Comparison of ENCODE assay signal across 8 cellular contexts in the genomic region with DNA sequence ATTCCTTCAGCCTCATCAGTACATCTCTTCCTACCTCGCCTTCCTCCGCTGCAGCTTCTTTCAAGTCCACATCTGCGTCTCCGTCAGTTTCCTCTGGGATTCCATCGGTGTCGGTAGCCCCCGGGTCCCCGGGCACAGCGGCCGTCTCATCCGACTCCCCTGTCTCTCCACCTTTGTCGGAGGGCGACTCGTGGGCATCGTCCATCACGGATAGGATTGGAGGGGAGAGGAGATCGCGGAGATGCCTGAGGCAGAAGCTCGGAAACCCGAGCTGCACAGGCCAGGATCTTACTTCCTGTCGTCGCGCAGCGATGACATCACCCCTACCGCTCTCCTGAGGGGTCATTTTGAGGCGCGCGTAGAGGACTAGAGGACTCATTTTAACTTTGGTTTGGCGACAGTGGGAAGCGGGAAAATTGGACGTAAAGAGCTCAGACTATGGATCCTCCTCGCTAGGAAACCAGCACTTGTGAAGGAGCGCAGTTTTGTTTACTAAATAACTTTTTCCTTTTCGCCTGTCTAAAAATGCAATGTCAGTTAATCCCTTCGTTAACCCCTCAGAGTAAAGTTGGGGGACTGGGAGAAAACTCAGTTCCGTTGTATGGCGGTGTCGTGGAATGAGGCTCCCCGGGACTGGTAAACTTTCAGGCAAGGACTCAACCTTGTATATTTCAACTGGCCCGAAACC. TPM values are rescaled to one million over a fixed set of nuclear protein-coding genes. Genes with fewer than 3 reads are reported as not detected.
DNase-seq lines count a peak whose midpoint lies in the region; ATAC-seq and TF ChIP-seq lines count a peak whose summit lies in the region.

Gene TAF11 (minus strand): TSS at position 290 of the 688 bp plus-strand sequence. CDS start 85 bp downstream, at position 205.

- TF ChIP-seq CTCF in OCI-LY1 (IDR thresholded peaks at IDR 0.05; ENCODE audit: low read length) (no peak), endodermal cell (conservative IDR thresholded peaks at IDR 0.05) (no peak)

- no peak within 1 kb of the TSS for H3K23ac ChIP-seq in mesendoderm (ENCODE audit: low read length)

- H3K27ac Mint-ChIP-seq in endodermal cell: peak within 1 kb of the TSS; percentile 99

- H3K27ac ChIP-seq in OCI-LY1 (ENCODE audit: low read depth, low read length, poor library complexity, severe bottlenecking) (peak within 1 kb of the TSS; percentile 62), endodermal cell (ENCODE audit: low read depth, low read length) (peak within 1 kb of the TSS; percentile 77), mesendoderm (ENCODE audit: low read depth, low read length) (peak within 1 kb of the TSS; percentile 71)

- 0% methylated on average over 22 to 40 of the region's 40 CpGs for WGBS in endodermal cell (ENCODE audit: insufficient coverage in 1 of 2, insufficient read length in 1 of 2), 2 experiments
- no CpG with 5 or more reads among the region's 40 CpGs for WGBS in mesendoderm (ENCODE audit: extremely low coverage, insufficient coverage, low lambda C conversion rate)

- H3K27me3 ChIP-seq in OCI-LY1 (ENCODE audit: insufficient read depth, low read length) (no peaks in the 10 kb centered on the region), endodermal cell (ENCODE audit: control insufficient read depth, insufficient read depth, low read length, poor library complexity, severe bottlenecking) (no peaks in the 10 kb centered on the region), mesendoderm (ENCODE audit: insufficient read depth, low read length, poor library complexity) (no peaks in the 10 kb centered on the region)

- peaks cover 43% of the 10 kb centered on the region for H3K4me1 ChIP-seq in OCI-LY1 (ENCODE audit: insufficient read depth, low read length, severe bottlenecking)
- peaks cover 4% of the 10 kb centered on the region for H3K4me1 ChIP-seq in endodermal cell (ENCODE audit: control insufficient read depth, insufficient read depth, low read length)
- H3K4me1 ChIP-seq in mesendoderm (ENCODE audit: control insufficient read depth, low read depth, low read length): peaks cover 2% of the 10 kb centered on the region

- no peak within 1 kb of the TSS for H2AK5ac ChIP-seq in mesendoderm (ENCODE audit: low read length)

- no peaks in the 10 kb centered on the region for H3K27me3 Mint-ChIP-seq in endodermal cell (ENCODE audit: insufficient read depth)

- no peaks in the 10 kb centered on the region for H3K9me2 ChIP-seq in OCI-LY1 (ENCODE audit: low read depth, low read length)

- H3K56ac ChIP-seq in mesendoderm (ENCODE audit: low read length): peak within 1 kb of the TSS; percentile 94

- no peak within 1 kb of the TSS for H2BK15ac ChIP-seq in mesendoderm (replicated peaks; ENCODE audit: low read depth)

- H3K4me3 ChIP-seq in OCI-LY1 (ENCODE audit: low read depth, low read length, poor library complexity, severe bottlenecking) (peak within 1 kb of the TSS; percentile 96), endodermal cell (ENCODE audit: low read length) (peak within 1 kb of the TSS; percentile 100), mesendoderm (ENCODE audit: low read length) (peak within 1 kb of the TSS; percentile 90)

- peaks cover 23% of the 10 kb centered on the region for H3K36me3 Mint-ChIP-seq in endodermal cell (ENCODE audit: low read depth)

- H3K4me2 ChIP-seq in OCI-LY1 (ENCODE audit: low read length) (peak within 1 kb of the TSS; percentile 88), mesendoderm (ENCODE audit: low read length) (peak within 1 kb of the TSS; percentile 95)

- peak within 1 kb of the TSS; percentile 97 for H3K4me3 Mint-ChIP-seq in endodermal cell

- H3K79me2 ChIP-seq in OCI-LY1 (ENCODE audit: insufficient read depth, low read length) (peaks cover 11% of the 10 kb centered on the region), mesendoderm (ENCODE audit: control insufficient read depth, insufficient read depth, low read length) (peaks cover 33% of the 10 kb centered on the region)

- peak within 1 kb of the TSS; percentile 94 for H3K9ac ChIP-seq in OCI-LY1 (ENCODE audit: low read length)
- peak within 1 kb of the TSS; percentile 93 for H3K9ac ChIP-seq in endodermal cell (ENCODE audit: extremely low read depth, low read length, poor library complexity, severe bottlenecking)
- peak within 1 kb of the TSS; percentile 94 for H3K9ac ChIP-seq in mesendoderm (ENCODE audit: low read length)

- DNase-seq in COR-L47 (lab: John Stamatoyannopoulos, UW) (peak; percentile 90), HuH-7 (ENCODE audit: low spot score) (peak; percentile 67), endodermal cell (peak; percentile 96), mesendoderm (peak; percentile 98)
- DNase-seq in activated CD8-positive, alpha-beta memory T cell treated with anti-CD3 and anti-CD28 coated beads, Interleukin-2, amount 50 U/mL, for 24 hours (ENCODE audit: extremely low read depth): peak; percentile 72
- DNase-seq in stimulated activated CD8-positive, alpha-beta memory T cell treated with anti-CD3 and anti-CD28 coated beads, Interleukin-12 subunit alpha, Interleukin-12 subunit beta, amount 100 ng/mL, for 4 hours (ENCODE audit: low read depth): peak; percentile 78

- peaks cover 18% of the 10 kb centered on the region for H3K4me1 Mint-ChIP-seq in endodermal cell

- no peak within 1 kb of the TSS for H2BK120ac ChIP-seq in mesendoderm (ENCODE audit: low read depth, low read length)

- H3K36me3 ChIP-seq in OCI-LY1 (ENCODE audit: insufficient read depth, low read length): peaks cover 17% of the 10 kb centered on the region; the same call in 1 of the 2 replicates
- H3K36me3 ChIP-seq in endodermal cell (ENCODE audit: control insufficient read depth, insufficient read depth, low read length): peaks cover 24% of the 10 kb centered on the region
- no peaks in the 10 kb centered on the region for H3K36me3 ChIP-seq in mesendoderm (ENCODE audit: control insufficient read depth, insufficient read depth, low read length)

- H4K5ac ChIP-seq in mesendoderm (ENCODE audit: low read length): peak within 1 kb of the TSS; percentile 72

- peaks cover 20% of the 10 kb centered on the region for H3K79me1 ChIP-seq in mesendoderm (ENCODE audit: low read length)

- no peak within 1 kb of the TSS for H3K18ac ChIP-seq in mesendoderm (ENCODE audit: low read length)

- peaks cover 4% of the 10 kb centered on the region for H3K9me3 Mint-ChIP-seq in endodermal cell

- no peaks in the 10 kb centered on the region for H3K9me3 ChIP-seq in OCI-LY1 (ENCODE audit: low read length)
- H3K9me3 ChIP-seq in endodermal cell (ENCODE audit: control insufficient read depth, low read length): no peaks in the 10 kb centered on the region

- H4K20me1 ChIP-seq in OCI-LY1 (ENCODE audit: insufficient read depth, low read length): no peaks in the 10 kb centered on the region

- no peak within 1 kb of the TSS for H2BK5ac ChIP-seq in mesendoderm (ENCODE audit: low read length)

- peak within 1 kb of the TSS; percentile 83 for H2AFZ ChIP-seq in OCI-LY1 (ENCODE audit: low read length)

- peak within 1 kb of the TSS; percentile 49 for H3K4ac ChIP-seq in mesendoderm (ENCODE audit: low read depth, low read length)

- H4K8ac ChIP-seq in mesendoderm (ENCODE audit: low read depth, low read length): peak within 1 kb of the TSS; percentile 94

- H3F3A ChIP-seq in OCI-LY1 (ENCODE audit: insufficient read depth, low read length): 0 out of 2 replicates have a peak, but pooled peaks cover 3% of the 10 kb centered on the region

- ATAC-seq in GM21447 (IDR thresholded peaks at IDR 0.05; ENCODE audit: unreplicated experiment): peak; percentile 85

RNA-seq across cellular contexts. Expression of gene TAF11, which starts in this region (rescaled TPM):
- total RNA-seq in endodermal cell: 10 to 100 TPM; 44.7 to 50.4 TPM
- polyA plus RNA-seq in endodermal cell (2013, experiment 1 of 2): 47.8 TPM
- polyA plus RNA-seq in endodermal cell (2013, experiment 2 of 2): 43.2 TPM
- 55.9 TPM for polyA plus RNA-seq in mesendoderm (2013, experiment 1 of 2)
- polyA plus RNA-seq in mesendoderm (2013, experiment 2 of 2): 55.7 TPM

Comparison
In these comparisons a context has a peak if more than half of its experiments do, and no peak if none do; other contexts are left out.
1. Peak in every context shown above with its lines: DNase-seq, ATAC-seq, H3K4me3 ChIP-seq and H3K27ac ChIP-seq.